ENCODE assay signal across 11 cellular contexts in the genomic region with DNA sequence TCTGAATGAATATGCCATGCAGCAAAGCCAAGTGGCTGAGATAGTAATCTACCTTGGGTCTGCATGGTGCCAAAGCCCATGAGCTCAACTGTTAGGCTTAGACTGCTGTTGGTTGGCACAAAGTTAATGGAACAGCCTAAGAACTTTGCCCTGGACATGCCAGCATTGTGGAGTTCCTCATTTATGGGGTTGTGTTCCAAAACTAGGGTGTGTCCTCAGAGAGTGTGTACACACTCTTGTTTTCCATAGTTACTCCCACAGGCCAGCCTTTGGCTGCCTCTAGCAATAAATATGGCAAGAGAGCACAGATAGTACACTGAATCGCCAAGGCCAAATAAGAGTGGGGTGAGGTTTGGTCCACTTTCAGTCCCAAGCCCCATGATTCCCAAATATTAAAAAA. TPM values are rescaled to one million over a fixed set of nuclear protein-coding genes. Genes with fewer than 3 reads are reported as not detected.
"Had no signal": no experiment of that assay in that cellular context is flagged by ENCODE, and none has a peak within 500 bp of the region (broad histone marks: within the 10 kb centered on the region; RNA-seq: fewer than 3 reads in every experiment).

No MANE protein-coding gene starts in this region.

RNA-seq across cellular contexts. Expression of a gene that starts 30.6 kb away (rescaled TPM):
- total RNA-seq: OCI-LY7, PC-3, PC-9, Peyer's patch, Right ventricle myocardium inferior, Right ventricle myocardium superior, RPMI7951, SJCRH30, SJSA1, SK-MEL-5 had no signal
- polyA plus RNA-seq: SK-N-SH had no signal
